In the genomic region with DNA sequence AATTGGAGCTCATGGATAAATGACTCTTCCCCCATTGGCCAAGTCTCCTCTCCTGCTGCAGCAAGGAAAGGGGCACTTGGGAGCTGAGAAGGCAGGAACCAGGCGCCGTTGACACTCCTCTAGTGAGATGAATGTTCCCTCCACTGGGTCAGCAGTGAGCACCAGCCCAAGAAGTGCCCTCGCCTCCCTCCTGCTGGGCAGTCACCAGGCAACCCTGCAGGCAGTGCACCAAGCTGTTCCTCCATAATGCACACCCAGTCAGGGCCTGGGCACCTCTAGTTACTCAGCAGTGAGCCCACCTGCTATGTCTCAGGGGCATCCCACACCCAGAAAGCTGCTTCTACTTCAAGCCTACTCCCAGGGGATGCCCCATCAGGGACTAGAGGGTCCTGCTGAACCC, we compare ENCODE assay signal across 19 cellular contexts.
A peak's percentile ranks its signal among the peaks of the same experiment; 100 is the strongest.
DNase-seq lines count a peak whose midpoint lies in the region; ATAC-seq and TF ChIP-seq lines count a peak whose summit lies in the region.
"Had no signal": no experiment of that assay in that cellular context is flagged by ENCODE, and none has a peak within 500 bp of the region (broad histone marks: within the 10 kb centered on the region; RNA-seq: fewer than 3 reads in every experiment).

No MANE protein-coding gene starts in this region.

- no peak for TF ChIP-seq POLR2A in HCT116 (IDR thresholded peaks at IDR 0.05; ENCODE audit: borderline replicate concordance, extremely low read depth, insufficient read depth, insufficient read length)
- TF ChIP-seq POLR2A in body of pancreas (IDR thresholded peaks at IDR 0.05), result no peak

- no peak overlapping the region for H3K23ac ChIP-seq in mesenchymal stem cell (ENCODE audit: low read length in 2 of 2)

- no peak overlapping the region for H2BK12ac ChIP-seq in mesenchymal stem cell (ENCODE audit: low read length in 2 of 2)

- intact Hi-C loops in HCT116 (cut with micrococcal nuclease), result no loop called here
- intact Hi-C loops in body of pancreas (cut with DNase I), result no loop called here

- no peak overlapping the region for H2BK5ac ChIP-seq in mesenchymal stem cell (ENCODE audit: low read depth, low read length, poor library complexity, severe bottlenecking)

- peak overlapping the region; percentile 12 for H2BK15ac ChIP-seq in mesenchymal stem cell (ENCODE audit: low read depth, poor library complexity, severe bottlenecking)

- TF ChIP-seq CTCF in HCT116 (IDR thresholded peaks at IDR 0.05 in 2 of 3, conservative IDR thresholded peaks at IDR 0.05 in 1 of 3; ENCODE audit: borderline replicate concordance in 1 of 3, insufficient read depth in 1 of 3, low read depth in 2 of 3, low read length in 2 of 3) (no peak), body of pancreas (IDR thresholded peaks at IDR 0.05) (no peak), thoracic aorta (IDR thresholded peaks at IDR 0.05) (no peak)

- H3K27me3 ChIP-seq in HCT116 (ENCODE audit: insufficient read depth, low read length), result no peaks in the 10 kb centered on the region
- H3K27me3 ChIP-seq in body of pancreas, result no peaks in the 10 kb centered on the region
- H3K27me3 ChIP-seq in mesenchymal stem cell (ENCODE audit: control insufficient read depth in 1 of 2, insufficient read depth in 1 of 2, low read length in 2 of 2), result no peaks in the 10 kb centered on the region
- H3K27me3 ChIP-seq in thoracic aorta (replicated peaks; ENCODE audit: insufficient read depth), result no peaks in the 10 kb centered on the region
- H3K27me3 ChIP-seq: hepatocyte, testis had no signal

- peak overlapping the region; percentile 31 for H3K4me2 ChIP-seq in HCT116 (ENCODE audit: low read length)
- no peak overlapping the region for H3K4me2 ChIP-seq in mesenchymal stem cell (ENCODE audit: low read length, poor library complexity, severe bottlenecking)
- H3K4me2 ChIP-seq: hepatocyte had no signal

- peaks cover 8% of the 10 kb centered on the region for H3K79me1 ChIP-seq in mesenchymal stem cell (replicated peaks; ENCODE audit: low read length, poor library complexity, severe bottlenecking)

- ATAC-seq in HCT116 (peak; percentile 28; the same call in 1 of the 2 replicates), body of pancreas (no peak), thoracic aorta (ENCODE audit: insufficient number of reproducible peaks, low FRiP score, low read depth) (no peak), GM21390 (IDR thresholded peaks at IDR 0.05; ENCODE audit: unreplicated experiment) (no peak)
- ATAC-seq: activated T-cell treated with anti-CD3 and anti-CD28 coated beads, Interleukin-2, amount 50 U/mL, for 72 hours; right cardiac atrium; Right ventricle myocardium inferior had no signal

- TF ChIP-seq RAD21 in HCT116 (IDR thresholded peaks at IDR 0.05; ENCODE audit: low read depth), result no peak

- H2AK5ac ChIP-seq in mesenchymal stem cell (ENCODE audit: low read length, severe bottlenecking), result peak overlapping the region; percentile 30

- no peak overlapping the region for H3K9ac ChIP-seq in HCT116 (ENCODE audit: low read length)
- H3K9ac ChIP-seq in mesenchymal stem cell (ENCODE audit: low read length), result no peak overlapping the region

- no peaks in the 10 kb centered on the region for H3K36me3 ChIP-seq in HCT116 (ENCODE audit: control insufficient read depth in 1 of 2, insufficient read depth in 2 of 2, low read length in 2 of 2)
- H3K36me3 ChIP-seq in body of pancreas (replicated peaks in 1 of 2; ENCODE audit: insufficient read depth in 1 of 2, low read depth in 2 of 2), result no peaks in the 10 kb centered on the region
- H3K36me3 ChIP-seq in mesenchymal stem cell (ENCODE audit: control insufficient read depth in 1 of 2, insufficient read depth in 2 of 2, low read depth in 1 of 2, low read length in 2 of 2), result no peaks in the 10 kb centered on the region
- no peaks in the 10 kb centered on the region for H3K36me3 ChIP-seq in thoracic aorta

- H3K79me2 ChIP-seq in HCT116 (ENCODE audit: insufficient read depth, low read length), result no peaks in the 10 kb centered on the region
- H3K79me2 ChIP-seq: hepatocyte had no signal

- no peaks in the 10 kb centered on the region for H3K9me3 ChIP-seq in HCT116 (ENCODE audit: control insufficient read depth in 1 of 2, insufficient read depth in 1 of 2, low read depth in 1 of 2, low read length in 2 of 2)
- no peaks in the 10 kb centered on the region for H3K9me3 ChIP-seq in body of pancreas
- no peaks in the 10 kb centered on the region for H3K9me3 ChIP-seq in mesenchymal stem cell (ENCODE audit: control insufficient read depth, low read length)
- no peaks in the 10 kb centered on the region for H3K9me3 ChIP-seq in thoracic aorta
- H3K9me3 ChIP-seq: testis had no signal

- H3K9me2 ChIP-seq in HCT116 (ENCODE audit: insufficient read depth), result no peaks in the 10 kb centered on the region

- no peak overlapping the region for H3K4ac ChIP-seq in mesenchymal stem cell (ENCODE audit: low read depth in 1 of 2, low read length in 2 of 2)

- no peak overlapping the region for H3K18ac ChIP-seq in mesenchymal stem cell (ENCODE audit: low read depth in 1 of 2, low read length in 2 of 2)

- H2BK120ac ChIP-seq in mesenchymal stem cell (ENCODE audit: low read depth, low read length), result no peak overlapping the region

- CTCF ChIA-PET in HCT116 (lab: Charles Lee), result interaction anchor here (0.7 to 1.1 kb wide), 2 partner anchors 10 to 161 kb away, joined by 3 read pairs; no protein-coding TSS in a partner anchor

- H3K14ac ChIP-seq in mesenchymal stem cell (ENCODE audit: low read length in 2 of 2), result peak overlapping the region in 1 of 2 experiments; percentile 44

- H4K20me1 ChIP-seq in HCT116 (ENCODE audit: insufficient read depth), result no peaks in the 10 kb centered on the region

- no peak overlapping the region for H4K8ac ChIP-seq in mesenchymal stem cell (ENCODE audit: low read length)

- RAD21 ChIA-PET in HCT116 (lab: Charles Lee; ENCODE audit: low non-redundant PET in 1 of 2, low total read pairs in 2 of 2, uncharacterized antibody in 2 of 2, unreplicated experiment in 2 of 2), result no interaction called here

- BruUV-seq in HCT116 (replicated peaks; lab: Mats Ljungman, UMichigan), result no TSS peak

- POLR2A ChIA-PET in HCT116 (lab: Charles Lee), result interaction anchor here (1.7 kb wide), 1 partner anchor 9 kb away, joined by 3 read pairs; no protein-coding TSS in a partner anchor

- H3K27ac ChIP-seq in HCT116 (ENCODE audit: low read depth, low read length) (no peak overlapping the region), body of pancreas (no peak overlapping the region), mesenchymal stem cell (ENCODE audit: low read length, poor library complexity, severe bottlenecking) (no peak overlapping the region), thoracic aorta (peak overlapping the region; percentile 74 to 87)
- H3K27ac ChIP-seq: hepatocyte had no signal

- H3K4me1 ChIP-seq in HCT116 (ENCODE audit: control insufficient read depth in 1 of 2, insufficient read depth in 2 of 2, low read length in 2 of 2) (peaks cover 0 to 19% of the 10 kb centered on the region in 2 experiments; a peak in 2 of 4 replicates), body of pancreas (no peaks in the 10 kb centered on the region), mesenchymal stem cell (ENCODE audit: control insufficient read depth, insufficient read depth, low read depth, low read length) (peaks cover 7% of the 10 kb centered on the region), thoracic aorta (ENCODE audit: control insufficient read depth in 1 of 2, low read depth in 2 of 2) (peaks cover 80 to 98% of the 10 kb centered on the region in 2 donors)
- H3K4me1 ChIP-seq: testis had no signal

- H2AFZ ChIP-seq in HCT116 (ENCODE audit: low read depth, low read length, poor library complexity, severe bottlenecking) (no peak overlapping the region), mesenchymal stem cell (ENCODE audit: low read depth, low read length) (no peak overlapping the region)
- H2AFZ ChIP-seq: hepatocyte had no signal

- peak overlapping the region; percentile 43 for H4K91ac ChIP-seq in mesenchymal stem cell (ENCODE audit: low read length)

- H3K4me3 ChIP-seq in HCT116 (replicated peaks in 1 of 2; ENCODE audit: low read depth in 1 of 2, low read length in 2 of 2), result no peak overlapping the region
- no peak overlapping the region for H3K4me3 ChIP-seq in body of pancreas
- no peak overlapping the region for H3K4me3 ChIP-seq in mesenchymal stem cell (ENCODE audit: insufficient read depth in 1 of 2, low read depth in 1 of 2, low read length in 2 of 2)
- no peak overlapping the region for H3K4me3 ChIP-seq in thoracic aorta
- H3K4me3 ChIP-seq: hepatocyte, testis had no signal

- DNase-seq in HCT116 (ENCODE audit: low read depth, low spot score) (no peak), body of pancreas (peak in 3 of 4 donors; percentile 20 to 25 (median 20)), mesenchymal stem cell (no peak), thoracic aorta (ENCODE audit: low spot score) (no peak), NOMO-1 treated with dmso at 0.1 percent for 144 hours (lab: John Stamatoyannopoulos, UW; ENCODE audit: unreplicated experiment) (no peak), dermis blood vessel endothelial cell (no peak)
- DNase-seq: activated naive CD4-positive, alpha-beta T cell treated with anti-CD3 and anti-CD28 coated beads, Interleukin-2, amount 50 U/mL, for 16 hours; activated T-cell treated with anti-CD3 and anti-CD28 coated beads, Interleukin-2, amount 50 U/mL, for 72 hours; cortex of kidney; H9; NCI-H1092; NCI-H2107; NCI-H526 treated with DMSO at 0.1 percent for 48 hours; occipital lobe; testis had no signal

- 92 to 97% methylated on average over 2 to 3 of the region's 3 CpGs for WGBS in body of pancreas, 2 donors
- WGBS in mesenchymal stem cell, result 87% methylated on average over 3 of the region's 3 CpGs

TF ChIP-seq in HCT116, 20 proteins besides CTCF, POLR2A, EP300 and RAD21 (continues in another document):
- TF ChIP-seq CBX3 (IDR thresholded peaks at IDR 0.05; ENCODE audit: low read depth) (no peak), SRF (IDR thresholded peaks at IDR 0.05; ENCODE audit: low read depth) (no peak), TCF7L2 (IDR thresholded peaks at IDR 0.05; ENCODE audit: borderline replicate concordance, extremely low read depth, insufficient read depth, insufficient read length) (no peak)
- TF ChIP-seq, protein P1, sequence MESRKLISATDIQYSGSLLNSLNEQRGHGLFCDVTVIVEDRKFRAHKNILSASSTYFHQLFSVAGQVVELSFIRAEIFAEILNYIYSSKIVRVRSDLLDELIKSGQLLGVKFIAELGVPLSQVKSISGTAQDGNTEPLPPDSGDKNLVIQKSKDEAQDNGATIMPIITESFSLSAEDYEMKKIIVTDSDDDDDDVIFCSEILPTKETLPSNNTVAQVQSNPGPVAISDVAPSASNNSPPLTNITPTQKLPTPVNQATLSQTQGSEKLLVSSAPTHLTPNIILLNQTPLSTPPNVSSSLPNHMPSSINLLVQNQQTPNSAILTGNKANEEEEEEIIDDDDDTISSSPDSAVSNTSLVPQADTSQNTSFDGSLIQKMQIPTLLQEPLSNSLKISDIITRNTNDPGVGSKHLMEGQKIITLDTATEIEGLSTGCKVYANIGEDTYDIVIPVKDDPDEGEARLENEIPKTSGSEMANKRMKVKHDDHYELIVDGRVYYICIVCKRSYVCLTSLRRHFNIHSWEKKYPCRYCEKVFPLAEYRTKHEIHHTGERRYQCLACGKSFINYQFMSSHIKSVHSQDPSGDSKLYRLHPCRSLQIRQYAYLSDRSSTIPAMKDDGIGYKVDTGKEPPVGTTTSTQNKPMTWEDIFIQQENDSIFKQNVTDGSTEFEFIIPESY (IDR thresholded peaks at IDR 0.05; ENCODE audit: extremely low read depth, insufficient replicate concordance, low read length), result no peak

Comparison
In these comparisons a context has a peak if more than half of its experiments do, and no peak if none do; other contexts are left out.
1. DNase-seq: peak in body of pancreas (3 of 4); none in HCT116 (single experiment), mesenchymal stem cell (single experiment), thoracic aorta (single experiment), NOMO-1 treated with dmso at 0.1 percent for 144 hours (single experiment) and dermis blood vessel endothelial cell (single experiment).
2. H3K27ac ChIP-seq: peak in thoracic aorta (2 of 2); none in HCT116 (single experiment), body of pancreas (0 of 4) and mesenchymal stem cell (single experiment).